8 cellular contexts compared by ENCODE assay signal in genomic region chr19:11090014-11090263, GRCh38. TPM values are rescaled to one million over a fixed set of nuclear protein-coding genes. Genes with fewer than 3 reads are reported as not detected.
A peak's percentile ranks its signal among the peaks of the same experiment; 100 is the strongest.
DNase-seq lines count a peak whose midpoint lies in the region; ATAC-seq and TF ChIP-seq lines count a peak whose summit lies in the region.
"Not testable (repeated sequence)": the region's sequence is repeated elsewhere in the genome, so short reads cannot be mapped to it uniquely, and the experiment has no call there.

No MANE protein-coding gene starts in this region.

- H3K27ac ChIP-seq in SK-N-SH (ENCODE audit: low read depth in 2 of 2, low read length in 1 of 2) (peak overlapping the region; percentile 71 to 85), adipose tissue (ENCODE audit: low read depth, low read length) (peak overlapping the region; percentile 22), liver (ENCODE audit: low read depth in 1 of 2, low read length in 2 of 2) (peak overlapping the region; percentile 95), transverse colon (peak overlapping the region; percentile 90 to 98 (median 97))

- intact Hi-C loops in transverse colon (cut with DNase I; ENCODE audit: low total_unique reads), result not testable (repeated sequence)

- not testable (repeated sequence) for TF ChIP-seq RAD21 in SK-N-SH (IDR thresholded peaks at IDR 0.05; ENCODE audit: low read length); liver (IDR thresholded peaks at IDR 0.05)

- H3K36me3 ChIP-seq in SK-N-SH (replicated peaks in 1 of 2; ENCODE audit: control insufficient read depth in 1 of 2, insufficient read depth in 2 of 2, low read length in 1 of 2); liver (ENCODE audit: control insufficient read depth in 4 of 4, insufficient read depth in 3 of 4, low read depth in 1 of 4, low read length in 3 of 4); transverse colon: not testable (repeated sequence)

- H3K27me3 Mint-ChIP-seq in progenitor cell of endocrine pancreas, result not testable (repeated sequence)

- H3K36me3 Mint-ChIP-seq in progenitor cell of endocrine pancreas (ENCODE audit: insufficient read depth), result not testable (repeated sequence)

- H3K27me3 ChIP-seq in SK-N-SH (ENCODE audit: insufficient read depth); liver (ENCODE audit: control insufficient read depth in 4 of 4, insufficient read depth in 4 of 4, low read length in 3 of 4); transverse colon: not testable (repeated sequence)

- POLR2A ChIA-PET in SK-N-SH (lab: Yijun Ruan, JAX), result not testable (repeated sequence)

- TF ChIP-seq CTCF in SK-N-SH (IDR thresholded peaks at IDR 0.05); epithelial cell of proximal tubule (conservative IDR thresholded peaks at IDR 0.05; ENCODE audit: low read depth, low read length); liver (IDR thresholded peaks at IDR 0.05; ENCODE audit: low read depth, low read length, missing input control); progenitor cell of endocrine pancreas (IDR thresholded peaks at IDR 0.05; ENCODE audit: unreplicated experiment); transverse colon (IDR thresholded peaks at IDR 0.05): not testable (repeated sequence)

- peaks cover 53% of the 10 kb centered on the region for H3K79me2 ChIP-seq in SK-N-SH (ENCODE audit: insufficient read depth)

- H3K4me1 ChIP-seq in SK-N-SH (ENCODE audit: control insufficient read depth in 1 of 2, insufficient read depth in 2 of 2, low read depth in 1 of 2, low read length in 1 of 2) (peaks cover 7 to 25% of the 10 kb centered on the region in 2 experiments), liver (ENCODE audit: control insufficient read depth in 4 of 4, insufficient read depth in 4 of 4, low read length in 3 of 4) (peaks cover 12 to 45% (median 26%) of the 10 kb centered on the region in 4 donors), transverse colon (peaks cover 10 to 67% (median 50%) of the 10 kb centered on the region in 4 donors)

- peaks cover 47% of the 10 kb centered on the region for H3F3A ChIP-seq in SK-N-SH (replicated peaks; ENCODE audit: insufficient read depth)

- H3K4me3 ChIP-seq in GM08714 (ENCODE audit: low read length), result peak overlapping the region; percentile 83
- peak overlapping the region; percentile 58 to 66 for H3K4me3 ChIP-seq in SK-N-SH (ENCODE audit: low read depth in 2 of 2, low read length in 1 of 2)
- peak overlapping the region; percentile 98 for H3K4me3 ChIP-seq in epithelial cell of proximal tubule (ENCODE audit: low read depth, low read length)
- H3K4me3 ChIP-seq in liver (ENCODE audit: low read depth in 1 of 3, low read length in 3 of 3), result peak overlapping the region; percentile 67 to 78 (median 68)
- H3K4me3 ChIP-seq in transverse colon, result peak overlapping the region; percentile 44 to 81 (median 65)

- H4K20me1 ChIP-seq in SK-N-SH (ENCODE audit: insufficient read depth), result not testable (repeated sequence)

- not testable (repeated sequence) for TF ChIP-seq POLR2A in transverse colon (IDR thresholded peaks at IDR 0.05)

- not testable (repeated sequence) for H3K9me2 ChIP-seq in SK-N-SH

- WGBS in SK-N-SH (ENCODE audit: low lambda C conversion rate), result 2% methylated on average over 13 of the region's 15 CpGs
- WGBS in adipose tissue, 3 donors, result 0 to 1% (median 0%) methylated on average over 15 of the region's 15 CpGs
- WGBS in liver, result under 1% methylated on average over 15 of the region's 15 CpGs
- WGBS in transverse colon (ENCODE audit: low coverage in 1 of 2), 2 donors, result 0% methylated on average over 15 of the region's 15 CpGs; no CpG with 5 or more reads in 1 of the 2 donors

- not testable (repeated sequence) for H3K9me3 Mint-ChIP-seq in progenitor cell of endocrine pancreas (ENCODE audit: low read depth)

- 0 out of 2 replicates have a peak overlapping the region, but pooled peaks have one; percentile 49 for H2AFZ ChIP-seq in SK-N-SH (ENCODE audit: low read depth)

- not testable (repeated sequence) for H3K9me3 ChIP-seq in SK-N-SH; liver (ENCODE audit: control insufficient read depth in 4 of 4, low read length in 3 of 4); transverse colon

- TF ChIP-seq EP300 in SK-N-SH (IDR thresholded peaks at IDR 0.05; ENCODE audit: borderline replicate concordance in 1 of 2, low read depth in 1 of 2, low read length in 1 of 2); transverse colon (IDR thresholded peaks at IDR 0.05; ENCODE audit: low read depth): not testable (repeated sequence)

- H3K4me3 Mint-ChIP-seq in progenitor cell of endocrine pancreas (ENCODE audit: low read depth), result peak overlapping the region; percentile 91

- in situ Hi-C loops in transverse colon (cut with MboI; ENCODE audit: low pct_ligation_motif_present in 1 of 4, low pct_unique_long_range_greater_than_20kb in 1 of 4, low sequenced_read_pairs in 3 of 4), result not testable (repeated sequence)

- peak overlapping the region; percentile 97 for H3K4me2 ChIP-seq in SK-N-SH

- DNase-seq in SK-N-SH; epithelial cell of proximal tubule (ENCODE audit: low read depth); progenitor cell of endocrine pancreas (ENCODE audit: low spot score, unreplicated experiment); transverse colon: not testable (repeated sequence)

- peak overlapping the region; percentile 98 for H3K27ac Mint-ChIP-seq in progenitor cell of endocrine pancreas

- H3K4me1 Mint-ChIP-seq in progenitor cell of endocrine pancreas (ENCODE audit: low read depth), result peaks cover 28% of the 10 kb centered on the region

- CTCF ChIA-PET in SK-N-SH (lab: Yijun Ruan, JAX), result interaction anchor here (1.5 to 7.6 kb wide), 2 partner anchors 15 to 36 kb away, joined by 4 to 47 read pairs; no protein-coding TSS in a partner anchor

- ATAC-seq in HG03280 (IDR thresholded peaks at IDR 0.05; ENCODE audit: unreplicated experiment), result peak; percentile 11

- H3K9ac ChIP-seq in SK-N-SH (peak overlapping the region; percentile 78), liver (ENCODE audit: low read depth in 1 of 2, low read length in 2 of 2) (peak overlapping the region; percentile 83 to 95)

TF ChIP-seq in liver, 16 proteins besides CTCF, POLR2A, EP300 and RAD21:
- peak in 1 of 2 donors; percentile 42 for TF ChIP-seq RXRA (IDR thresholded peaks at IDR 0.05)

RNA-seq across cellular contexts. Expression of gene LDLR, which starts 0.7 kb away (rescaled TPM):
- polyA plus RNA-seq in SK-N-SH (2012; rRNA removed) (20.7 and 25.1 TPM in 2 replicates), adipose tissue (100 to 1,000 TPM in 1 of 3 donors, 10 to 100 TPM in 2; 17.5 to 247 (median 49.3) TPM), liver (10 to 100 TPM; 17.3 to 28.4 TPM)
- polyA plus RNA-seq in SK-N-SH (2012; cell fraction: cytosol; rRNA removed), result 12.1 and 14.9 TPM in 2 replicates
- 26.4 and 31.2 TPM in 2 replicates for polyA plus RNA-seq in SK-N-SH (2012; cell fraction: nucleus; rRNA removed)
- total RNA-seq in epithelial cell of proximal tubule (123 and 184 TPM in 2 replicates), liver (100 to 1,000 TPM in 1 of 2 donors, 10 to 100 TPM in 1; 99.5 to 141 TPM), progenitor cell of endocrine pancreas (67.3 and 73.2 TPM in 2 replicates), transverse colon (100 to 1,000 TPM in 2 of 4 donors, 10 to 100 TPM in 2; 26.4 to 275 (median 109) TPM)

Comparison
In these comparisons a context has a peak if more than half of its experiments do, and no peak if none do; other contexts are left out.
1. H3K27ac ChIP-seq: peak in every context shown above with its lines; median percentile 97 in transverse colon; 95 in liver; 78 in SK-N-SH; 22 in adipose tissue.